Comparison of ENCODE assay signal across 9 cellular contexts in genomic region chr11:20609727-20610707, GRCh38. TPM values are rescaled to one million over a fixed set of nuclear protein-coding genes. Genes with fewer than 3 reads are reported as not detected.
DNase-seq lines count a peak whose midpoint lies in the region; ATAC-seq and TF ChIP-seq lines count a peak whose summit lies in the region.
"Had no signal": no experiment of that assay in that cellular context is flagged by ENCODE, and none has a peak within 500 bp of the region (broad histone marks: within the 10 kb centered on the region; RNA-seq: fewer than 3 reads in every experiment).

No MANE protein-coding gene starts in this region.

- ATAC-seq in HCT116 = peak; percentile 97

- no peak for TF ChIP-seq POLR2A in HCT116 (IDR thresholded peaks at IDR 0.05; ENCODE audit: borderline replicate concordance, extremely low read depth, insufficient read depth, insufficient read length)

- H3K79me2 ChIP-seq in HCT116 (ENCODE audit: insufficient read depth, low read length) = no peaks in the 10 kb centered on the region
- H3K79me2 ChIP-seq in Loucy (ENCODE audit: insufficient read depth, low read length) = no peaks in the 10 kb centered on the region

- no TSS peak for BruUV-seq in HCT116 (replicated peaks; lab: Mats Ljungman, UMichigan)

- CTCF ChIA-PET in HCT116 (lab: Charles Lee) = interaction anchor here (0.5 to 1.9 kb wide), 9 partner anchors 9 to 482 kb away, joined by 3 to 23 read pairs (median 3); no protein-coding TSS in a partner anchor
- CTCF ChIA-PET in RWPE1 (lab: Yijun Ruan, JAX) = interaction anchor here (0.6 to 2.0 kb wide), 16 partner anchors 9 to 978 kb away, joined by 3 to 14 read pairs (median 3); no protein-coding TSS in a partner anchor

- intact Hi-C loops in HCT116 (cut with micrococcal nuclease) = loop anchor here (1.0 to 10.0 kb wide), 5 partner anchors 213 to 658 kb away; partner anchors contain the start of gene PRMT3

- peak; percentile 97 for TF ChIP-seq CTCF in GM10266 (IDR thresholded peaks at IDR 0.05; ENCODE audit: control insufficient read depth, insufficient read depth, low read depth, missing control alignments)
- TF ChIP-seq CTCF in HCT116 (IDR thresholded peaks at IDR 0.05 in 2 of 3, conservative IDR thresholded peaks at IDR 0.05 in 1 of 3; ENCODE audit: borderline replicate concordance in 1 of 3, insufficient read depth in 1 of 3, low read depth in 2 of 3, low read length in 2 of 3) = peak; percentile 71 to 90 (median 90); a peak in 5 of 6 replicates
- TF ChIP-seq CTCF in Loucy (conservative IDR thresholded peaks at IDR 0.05; ENCODE audit: low read length) = peak; percentile 83
- peak; percentile 95 for TF ChIP-seq CTCF in RWPE1 (conservative IDR thresholded peaks at IDR 0.05; ENCODE audit: low read depth)

- H3K27me3 ChIP-seq in HCT116 (ENCODE audit: insufficient read depth, low read length) (peaks cover 21% of the 10 kb centered on the region; the same call in 1 of the 2 replicates), Loucy (ENCODE audit: insufficient read depth, low read length, poor library complexity, severe bottlenecking) (no peaks in the 10 kb centered on the region)

- no peaks in the 10 kb centered on the region for H3K36me3 ChIP-seq in HCT116 (ENCODE audit: control insufficient read depth in 1 of 2, insufficient read depth in 2 of 2, low read length in 2 of 2)
- no peaks in the 10 kb centered on the region for H3K36me3 ChIP-seq in Loucy (ENCODE audit: insufficient read depth, low read length)

- POLR2A ChIA-PET in HCT116 (lab: Charles Lee) = no interaction called here
- POLR2A ChIA-PET in RWPE1 (lab: Yijun Ruan, JAX; ENCODE audit: low non-redundant PET) = no interaction called here

- TF ChIP-seq RAD21 in HCT116 (IDR thresholded peaks at IDR 0.05; ENCODE audit: low read depth) = peak; percentile 88

- H3K4me3 ChIP-seq in HCT116 (replicated peaks in 1 of 2; ENCODE audit: low read depth in 1 of 2, low read length in 2 of 2) (peak overlapping the region in 1 of 2 experiments; percentile 11; a peak in 1 of 4 replicates), Loucy (ENCODE audit: low read length, poor library complexity, severe bottlenecking) (peak overlapping the region; percentile 61)
- H3K4me3 ChIP-seq: skin epidermis had no signal

- DNase-seq in GM10266 (ENCODE audit: extremely low spot score) = peak; percentile 80
- DNase-seq in HCT116 (ENCODE audit: low read depth, low spot score) = peak; percentile 41
- DNase-seq in RWPE1 (ENCODE audit: low spot score) = peak; percentile 75
- DNase-seq in activated naive CD4-positive, alpha-beta T cell treated with Interleukin-2 at 50 U/mL for 16 hours = peak; percentile 52
- DNase-seq in globus pallidus (ENCODE audit: low spot score) = peak; percentile 46
- DNase-seq in pons (ENCODE audit: low spot score) = peak; percentile 58
- no peak for DNase-seq in SKM-1 (lab: John Stamatoyannopoulos, UW; ENCODE audit: unreplicated experiment)

- H3F3A ChIP-seq in Loucy (ENCODE audit: low read depth) = no peaks in the 10 kb centered on the region

- H3K9me3 ChIP-seq in HCT116 (ENCODE audit: control insufficient read depth in 1 of 2, insufficient read depth in 1 of 2, low read depth in 1 of 2, low read length in 2 of 2) (no peaks in the 10 kb centered on the region), Loucy (ENCODE audit: insufficient read depth, low read depth, low read length) (no peaks in the 10 kb centered on the region)

- RAD21 ChIA-PET in HCT116 (lab: Charles Lee; ENCODE audit: low non-redundant PET in 1 of 2, low total read pairs in 2 of 2, uncharacterized antibody in 2 of 2, unreplicated experiment in 2 of 2) = interaction anchor here (0.6 to 1.4 kb wide), 4 partner anchors 12 to 482 kb away, joined by 3 to 5 read pairs (median 3); no protein-coding TSS in a partner anchor

- no peak overlapping the region for H3K27ac ChIP-seq in HCT116 (ENCODE audit: low read depth, low read length)
- H3K27ac ChIP-seq in RWPE1 = no peak overlapping the region
- H3K27ac ChIP-seq: skin epidermis had no signal

- H3K9me2 ChIP-seq in HCT116 (ENCODE audit: insufficient read depth) (no peaks in the 10 kb centered on the region), Loucy (replicated peaks; ENCODE audit: low read depth, low read length) (no peaks in the 10 kb centered on the region)

- H2AFZ ChIP-seq in HCT116 (ENCODE audit: low read depth, low read length, poor library complexity, severe bottlenecking) = peak overlapping the region; percentile 88
- H2AFZ ChIP-seq in Loucy (ENCODE audit: low read length) = peak overlapping the region; percentile 80

- peak overlapping the region; percentile 56 for H3K4me2 ChIP-seq in HCT116 (ENCODE audit: low read length)
- H3K4me2 ChIP-seq in Loucy (ENCODE audit: low read depth, low read length, poor library complexity, severe bottlenecking) = peak overlapping the region; percentile 68

- H3K9ac ChIP-seq in HCT116 (ENCODE audit: low read length) (no peak overlapping the region), Loucy (ENCODE audit: low read depth, low read length, poor library complexity, severe bottlenecking) (no peak overlapping the region)

- peaks cover 0 to 9% of the 10 kb centered on the region in 2 experiments; a peak in 1 of 4 replicates for H3K4me1 ChIP-seq in HCT116 (ENCODE audit: control insufficient read depth in 1 of 2, insufficient read depth in 2 of 2, low read length in 2 of 2)
- peaks cover 5% of the 10 kb centered on the region for H3K4me1 ChIP-seq in Loucy (ENCODE audit: insufficient read depth, low read length, poor library complexity, severe bottlenecking)

- no peaks in the 10 kb centered on the region for H4K20me1 ChIP-seq in HCT116 (ENCODE audit: insufficient read depth)
- H4K20me1 ChIP-seq in Loucy (ENCODE audit: insufficient read depth, low read length, poor library complexity, severe bottlenecking) = no peaks in the 10 kb centered on the region

TF ChIP-seq in HCT116, 20 proteins besides CTCF, POLR2A, EP300 and RAD21:
- no peak for TF ChIP-seq EZH2phosphoT487 (IDR thresholded peaks at IDR 0.05; ENCODE audit: borderline replicate concordance)
- peak; percentile 8 for TF ChIP-seq YY1 (IDR thresholded peaks at IDR 0.05; ENCODE audit: extremely low read depth, insufficient replicate concordance, low read depth, low read length)

RNA-seq across cellular contexts. Expression of gene SLC6A5, which starts 10.6 kb away (rescaled TPM):
- not detected for total RNA-seq in HCT116 (2021; ENCODE audit: unreplicated experiment)
- not detected in 2 replicates for polyA plus RNA-seq in HCT116 (2012)

RNA-seq across cellular contexts. Expression of gene NELL1, which starts 59.4 kb away (rescaled TPM):
- total RNA-seq in HCT116 (2021; ENCODE audit: unreplicated experiment) = not detected
- polyA plus RNA-seq in HCT116 (2012) = not detected in 2 replicates
